ENCODE assay signal across 17 cellular contexts in genomic region chr18:6941988-6942387, GRCh38.
"Had no signal": no experiment of that assay in that cellular context is flagged by ENCODE, and none has a peak within 500 bp of the region (broad histone marks: within the 10 kb centered on the region; RNA-seq: fewer than 3 reads in every experiment).

No MANE protein-coding gene starts in this region.

- H3K36me3 ChIP-seq: colonic mucosa, heart left ventricle, right atrium auricular region, sigmoid colon had no signal

- H3K27ac ChIP-seq: colonic mucosa, foreskin keratinocyte, heart left ventricle, right atrium auricular region, sigmoid colon had no signal

- H3K4me1 ChIP-seq: colonic mucosa, foreskin keratinocyte, heart left ventricle, right atrium auricular region, sigmoid colon had no signal

- H3K9me3 ChIP-seq: colonic mucosa, heart left ventricle, right atrium auricular region, sigmoid colon had no signal

- DNase-seq: colonic mucosa; dermis blood vessel endothelial cell; endodermal cell; erythroblast; foreskin keratinocyte; heart left ventricle; hypothalamus; kidney glomerular epithelial cell; mesendoderm; naive thymus-derived CD4-positive, alpha-beta T cell; nephron progenitor cell; sigmoid colon; small intestine; stimulated activated CD4-positive, alpha-beta T cell treated with anti-CD3 and anti-CD28 coated beads, Interleukin-12 subunit alpha, Interleukin-12 subunit beta, amount 100 ng/mL, for 4 hours; stimulated activated naive CD4-positive, alpha-beta T cell; trophoblast cell had no signal

- H3K27me3 ChIP-seq: colonic mucosa, foreskin keratinocyte, right atrium auricular region, sigmoid colon had no signal

- H3K4me3 ChIP-seq: colonic mucosa, heart left ventricle, right atrium auricular region, sigmoid colon had no signal

- H3K4me3 Mint-ChIP-seq: endodermal cell; naive thymus-derived CD4-positive, alpha-beta T cell; nephron progenitor cell had no signal

- H3K9me3 Mint-ChIP-seq: endodermal cell, nephron progenitor cell had no signal

- H3K4me1 Mint-ChIP-seq: endodermal cell had no signal

- H3K27ac Mint-ChIP-seq: endodermal cell; naive thymus-derived CD4-positive, alpha-beta T cell had no signal

- H3K36me3 Mint-ChIP-seq: naive thymus-derived CD4-positive, alpha-beta T cell had no signal
